In the genomic region with DNA sequence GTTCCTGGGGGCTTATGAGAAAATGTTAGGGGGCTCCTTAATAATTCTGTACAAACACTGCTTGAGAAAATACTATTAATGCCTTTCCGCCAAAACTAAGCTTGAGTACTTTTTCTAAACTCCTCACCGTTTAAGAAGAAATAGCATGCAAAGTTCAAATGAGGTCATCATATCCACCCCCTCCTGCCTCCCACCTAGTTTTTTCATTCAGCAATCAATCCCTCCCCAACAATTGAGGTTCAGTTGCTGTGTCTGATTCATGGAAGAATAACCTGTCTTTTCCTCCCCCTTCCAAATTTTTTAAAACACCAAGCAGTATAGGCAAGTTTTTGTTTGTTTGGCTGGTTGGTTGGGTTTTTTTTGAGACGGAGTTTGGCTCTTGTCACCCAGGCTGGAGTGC, we compare ENCODE assay signal across 18 cellular contexts.
DNase-seq lines count a peak whose midpoint lies in the region; ATAC-seq, FAIRE-seq and TF ChIP-seq lines count a peak whose summit lies in the region.
"Had no signal": no experiment of that assay in that cellular context is flagged by ENCODE, and none has a peak within 500 bp of the region (broad histone marks: within the 10 kb centered on the region; RNA-seq: fewer than 3 reads in every experiment).

No MANE protein-coding gene starts in this region.

- H3K27me3 ChIP-seq in HepG2 (ENCODE audit: control insufficient read depth in 1 of 2, insufficient read depth in 2 of 2, low read length in 2 of 2) (peaks cover 0 to 8% of the 10 kb centered on the region in 2 experiments; a peak in 3 of 5 replicates), right lobe of liver (no peaks in the 10 kb centered on the region), HUES64 (ENCODE audit: insufficient read depth, low read length) (peaks cover 9% of the 10 kb centered on the region; the same call in 1 of the 2 replicates), H7 (ENCODE audit: control insufficient read depth, insufficient read depth, low read length) (no peaks in the 10 kb centered on the region)
- H3K27me3 ChIP-seq: BLaER1 had no signal

- no peak overlapping the region for H3K27ac ChIP-seq in HepG2 (ENCODE audit: extremely low read length, insufficient read depth, low read length)
- H3K27ac ChIP-seq in right lobe of liver: no peak overlapping the region
- H3K27ac ChIP-seq in HUES64 (ENCODE audit: low read depth, low read length): no peak overlapping the region
- H3K27ac ChIP-seq: 22Rv1, BLaER1 had no signal

- no peaks in the 10 kb centered on the region for H3K79me2 ChIP-seq in HepG2 (ENCODE audit: insufficient read depth, low read length)

- peaks cover 6% of the 10 kb centered on the region for H3K4me1 Mint-ChIP-seq in activated naive CD8-positive, alpha-beta T cell treated with anti-CD3 and anti-CD28 coated beads for 36 hours

- TF ChIP-seq CTCF in HepG2 (CRISPR knock-in tag; IDR thresholded peaks at IDR 0.05) (no peak), right lobe of liver (IDR thresholded peaks at IDR 0.05) (no peak)

- in situ Hi-C loops in HepG2 (cut with HindIII; ENCODE audit: extremely low pct_ligation_motif_present, low pct_unique_long_range_greater_than_20kb): no loop called here

- H3K4me1 ChIP-seq in HepG2 (ENCODE audit: insufficient read depth, low read length) (peaks cover 11% of the 10 kb centered on the region), right lobe of liver (peaks cover 0 to 6% (median 3%) of the 10 kb centered on the region in 4 donors), HUES64 (ENCODE audit: insufficient read depth, low read length) (peaks cover 20% of the 10 kb centered on the region)
- H3K4me1 ChIP-seq: BLaER1 had no signal

- POLR2A ChIA-PET in HepG2 (lab: Yijun Ruan, JAX): no interaction called here

- H3K9me3 Mint-ChIP-seq in activated naive CD8-positive, alpha-beta T cell treated with anti-CD3 and anti-CD28 coated beads for 36 hours: no peaks in the 10 kb centered on the region
- H3K9me3 Mint-ChIP-seq: CD4-positive, alpha-beta memory T cell had no signal

- H3K4me3 Mint-ChIP-seq in activated naive CD8-positive, alpha-beta T cell treated with anti-CD3 and anti-CD28 coated beads for 36 hours: no peak overlapping the region
- H3K4me3 Mint-ChIP-seq: CD4-positive, alpha-beta memory T cell had no signal

- H3K9me3 ChIP-seq in HepG2 (ENCODE audit: low read length) (no peaks in the 10 kb centered on the region), right lobe of liver (no peaks in the 10 kb centered on the region), HUES64 (ENCODE audit: insufficient read depth, low read depth, low read length) (0 out of 2 replicates have a peak, but pooled peaks cover 3% of the 10 kb centered on the region)

- DNase-seq in HepG2 (ENCODE audit: low spot score) (no peak), right lobe of liver (no peak), putamen (ENCODE audit: low spot score) (peak; percentile 56), epidermal melanocyte (ENCODE audit: insufficient read length, low spot score) (no peak), H7 (no peak)
- DNase-seq in activated naive CD8-positive, alpha-beta T cell treated with anti-CD3 and anti-CD28 coated beads for 36 hours: no peak
- DNase-seq: CD4-positive, alpha-beta memory T cell; DMS153; DMS79; GF-D8; IMR-90 had no signal

- no peak overlapping the region for H3K27ac Mint-ChIP-seq in activated naive CD8-positive, alpha-beta T cell treated with anti-CD3 and anti-CD28 coated beads for 36 hours
- H3K27ac Mint-ChIP-seq: CD14-positive monocyte; CD4-positive, alpha-beta memory T cell had no signal

- CTCF ChIA-PET in HepG2 (lab: Yijun Ruan, JAX; ENCODE audit: low intra/inter-chr PET ratio, low total read pairs): no interaction called here

- no TSS peak for BruUV-seq in HepG2 (replicated peaks; lab: Mats Ljungman, UMichigan)

- H3K9ac ChIP-seq in HepG2 (ENCODE audit: insufficient read depth, low read depth, low read length): no peak overlapping the region
- no peak overlapping the region for H3K9ac ChIP-seq in HUES64 (ENCODE audit: low read depth, low read length)
- H3K9ac ChIP-seq: BLaER1 had no signal

- H4K20me1 ChIP-seq in HepG2 (ENCODE audit: insufficient read depth, low read length): no peaks in the 10 kb centered on the region
- H4K20me1 ChIP-seq: BLaER1 had no signal

- FAIRE-seq in HepG2 (lab: Jason Lieb, UNC): no peak
- FAIRE-seq: HTR-8/SVneo, K562 had no signal

- no peak for TF ChIP-seq POLR2A in HepG2 (IDR thresholded peaks at IDR 0.05; ENCODE audit: insufficient read depth in 1 of 2, low read depth in 2 of 2, low read length in 2 of 2)
- TF ChIP-seq POLR2A in right lobe of liver (IDR thresholded peaks at IDR 0.05): no peak

- no peak for TF ChIP-seq RAD21 in HepG2 (CRISPR knock-in tag; IDR thresholded peaks at IDR 0.05)

- no peak overlapping the region for H3K4me3 ChIP-seq in HepG2 (replicated peaks in 1 of 3; ENCODE audit: insufficient read depth in 1 of 3, low read depth in 2 of 3, low read length in 3 of 3)
- H3K4me3 ChIP-seq in right lobe of liver: no peak overlapping the region
- peak overlapping the region; percentile 92; the same call in 1 of the 2 replicates for H3K4me3 ChIP-seq in HUES64 (ENCODE audit: low read length)
- H3K4me3 ChIP-seq in H7 (ENCODE audit: insufficient read depth, low read depth, low read length): no peak overlapping the region
- H3K4me3 ChIP-seq: BLaER1, K562 had no signal

- TF ChIP-seq EP300 in HepG2 (IDR thresholded peaks at IDR 0.05; ENCODE audit: low read depth in 2 of 2, low read length in 2 of 2) (no peak), HepG2 (CRISPR knock-in tag; IDR thresholded peaks at IDR 0.05; ENCODE audit: borderline replicate concordance) (no peak)

- no peak overlapping the region for H2AFZ ChIP-seq in HepG2 (ENCODE audit: low read length)

- no peak for ATAC-seq in HepG2
- no peak for ATAC-seq in right lobe of liver
- ATAC-seq: HCT116, K562 had no signal

- no peak overlapping the region for H3K4me2 ChIP-seq in HepG2 (ENCODE audit: low read depth, low read length)
- H3K4me2 ChIP-seq: BLaER1 had no signal

- 51% methylated on average over 3 of the region's 3 CpGs for WGBS in HepG2 (ENCODE audit: low lambda C conversion rate)
- 62% methylated on average over 3 of the region's 3 CpGs for WGBS in right lobe of liver (ENCODE audit: insufficient coverage, low coverage, low lambda C conversion rate, missing lambda C conversion rate)
- WGBS in HUES64: 67% methylated on average over 3 of the region's 3 CpGs

- H3K36me3 ChIP-seq in HepG2 (replicated peaks in 1 of 2; ENCODE audit: control insufficient read depth in 1 of 2, insufficient read depth in 2 of 2, low read length in 2 of 2) (no peaks in the 10 kb centered on the region), right lobe of liver (no peaks in the 10 kb centered on the region), HUES64 (ENCODE audit: insufficient read depth, low read length) (peaks cover 19% of the 10 kb centered on the region), H7 (replicated peaks; ENCODE audit: control insufficient read depth, insufficient read depth, low read length) (peaks cover 8% of the 10 kb centered on the region)
- H3K36me3 ChIP-seq: BLaER1 had no signal

- no peaks in the 10 kb centered on the region for H3K36me3 Mint-ChIP-seq in activated naive CD8-positive, alpha-beta T cell treated with anti-CD3 and anti-CD28 coated beads for 36 hours
- H3K36me3 Mint-ChIP-seq: CD14-positive monocyte; CD4-positive, alpha-beta memory T cell had no signal

- intact Hi-C loops in HepG2 (cut with micrococcal nuclease; ENCODE audit: unreplicated experiment) (no loop called here), right lobe of liver (cut with DNase I) (loop anchor here in 1 of 2 donors (5.0 kb wide), 1 partner anchor 191 kb away; no protein-coding TSS in a partner anchor)

- peaks cover 22% of the 10 kb centered on the region for H3K27me3 Mint-ChIP-seq in activated naive CD8-positive, alpha-beta T cell treated with anti-CD3 and anti-CD28 coated beads for 36 hours

TF ChIP-seq in HepG2, 621 proteins besides CTCF, POLR2A, EP300 and RAD21:
- TF ChIP-seq GMEB2 (CRISPR knock-in tag; IDR thresholded peaks at IDR 0.05; ENCODE audit: low read depth) (no peak), ATF7 (IDR thresholded peaks at IDR 0.05) (peak; percentile 26; the same call in 1 of the 2 replicates), ATF7 (CRISPR knock-in tag; IDR thresholded peaks at IDR 0.05) (no peak)
